In genomic region chr15:76336254-76337046, GRCh38 we compare ENCODE assay signal across 1 cellular context.
A peak's percentile ranks its signal among the peaks of the same experiment; 100 is the strongest.
TF ChIP-seq lines count a peak whose summit lies in the region.

TSS of gene ISL2 (plus strand) at chr15:76336773. CDS start at chr15:76336884, 111 bp downstream.

TF ChIP-seq in HepG2, 621 proteins besides CTCF, POLR2A, EP300 and RAD21 (continued from another document and continues in another):
- TF ChIP-seq, protein P1, sequence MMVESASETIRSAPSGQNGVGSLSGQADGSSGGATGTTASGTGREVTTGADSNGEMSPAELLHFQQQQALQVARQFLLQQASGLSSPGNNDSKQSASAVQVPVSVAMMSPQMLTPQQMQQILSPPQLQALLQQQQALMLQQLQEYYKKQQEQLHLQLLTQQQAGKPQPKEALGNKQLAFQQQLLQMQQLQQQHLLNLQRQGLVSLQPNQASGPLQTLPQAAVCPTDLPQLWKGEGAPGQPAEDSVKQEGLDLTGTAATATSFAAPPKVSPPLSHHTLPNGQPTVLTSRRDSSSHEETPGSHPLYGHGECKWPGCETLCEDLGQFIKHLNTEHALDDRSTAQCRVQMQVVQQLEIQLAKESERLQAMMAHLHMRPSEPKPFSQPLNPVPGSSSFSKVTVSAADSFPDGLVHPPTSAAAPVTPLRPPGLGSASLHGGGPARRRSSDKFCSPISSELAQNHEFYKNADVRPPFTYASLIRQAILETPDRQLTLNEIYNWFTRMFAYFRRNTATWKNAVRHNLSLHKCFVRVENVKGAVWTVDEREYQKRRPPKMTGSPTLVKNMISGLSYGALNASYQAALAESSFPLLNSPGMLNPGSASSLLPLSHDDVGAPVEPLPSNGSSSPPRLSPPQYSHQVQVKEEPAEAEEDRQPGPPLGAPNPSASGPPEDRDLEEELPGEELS (CRISPR knock-in tag; IDR thresholded peaks at IDR 0.05), result 0 out of 2 replicates have a peak, but pooled peaks have one; percentile 39
- TF ChIP-seq ZKSCAN1 (IDR thresholded peaks at IDR 0.05; ENCODE audit: low read length), result no peak
- no peak; the same call in 1 of the 2 replicates for TF ChIP-seq ZNF460 (CRISPR knock-in tag; IDR thresholded peaks at IDR 0.05; ENCODE audit: borderline replicate concordance)
- no peak for TF ChIP-seq HNF4G (IDR thresholded peaks at IDR 0.05; ENCODE audit: borderline replicate concordance, low read depth, low read length)
- no peak for TF ChIP-seq HNF4G (CRISPR knock-in tag; IDR thresholded peaks at IDR 0.05; ENCODE audit: borderline replicate concordance, low read depth)
- TF ChIP-seq, protein P2, sequence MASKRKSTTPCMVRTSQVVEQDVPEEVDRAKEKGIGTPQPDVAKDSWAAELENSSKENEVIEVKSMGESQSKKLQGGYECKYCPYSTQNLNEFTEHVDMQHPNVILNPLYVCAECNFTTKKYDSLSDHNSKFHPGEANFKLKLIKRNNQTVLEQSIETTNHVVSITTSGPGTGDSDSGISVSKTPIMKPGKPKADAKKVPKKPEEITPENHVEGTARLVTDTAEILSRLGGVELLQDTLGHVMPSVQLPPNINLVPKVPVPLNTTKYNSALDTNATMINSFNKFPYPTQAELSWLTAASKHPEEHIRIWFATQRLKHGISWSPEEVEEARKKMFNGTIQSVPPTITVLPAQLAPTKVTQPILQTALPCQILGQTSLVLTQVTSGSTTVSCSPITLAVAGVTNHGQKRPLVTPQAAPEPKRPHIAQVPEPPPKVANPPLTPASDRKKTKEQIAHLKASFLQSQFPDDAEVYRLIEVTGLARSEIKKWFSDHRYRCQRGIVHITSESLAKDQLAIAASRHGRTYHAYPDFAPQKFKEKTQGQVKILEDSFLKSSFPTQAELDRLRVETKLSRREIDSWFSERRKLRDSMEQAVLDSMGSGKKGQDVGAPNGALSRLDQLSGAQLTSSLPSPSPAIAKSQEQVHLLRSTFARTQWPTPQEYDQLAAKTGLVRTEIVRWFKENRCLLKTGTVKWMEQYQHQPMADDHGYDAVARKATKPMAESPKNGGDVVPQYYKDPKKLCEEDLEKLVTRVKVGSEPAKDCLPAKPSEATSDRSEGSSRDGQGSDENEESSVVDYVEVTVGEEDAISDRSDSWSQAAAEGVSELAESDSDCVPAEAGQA (IDR thresholded peaks at IDR 0.05; ENCODE audit: low read depth), result peak; percentile 83
- TF ChIP-seq, protein P2 (CRISPR knock-in tag; IDR thresholded peaks at IDR 0.05; ENCODE audit: borderline replicate concordance), result no peak
- no peak for TF ChIP-seq KAT7 (CRISPR knock-in tag; IDR thresholded peaks at IDR 0.05; ENCODE audit: borderline replicate concordance)
- no peak for TF ChIP-seq RFX3 (CRISPR knock-in tag; IDR thresholded peaks at IDR 0.05)
- no peak; the same call in none of the 2 replicates for TF ChIP-seq PPARG (CRISPR knock-in tag; conservative IDR thresholded peaks at IDR 0.05)
- TF ChIP-seq SYNCRIP (IDR thresholded peaks at IDR 0.05; ENCODE audit: insufficient read depth, low read depth, low read length), result no peak
- TF ChIP-seq CAMTA2 (CRISPR knock-in tag; IDR thresholded peaks at IDR 0.05; ENCODE audit: borderline replicate concordance), result no peak; the same call in 1 of the 2 replicates
- TF ChIP-seq ZNF556 (CRISPR knock-in tag; IDR thresholded peaks at IDR 0.05; ENCODE audit: borderline replicate concordance), result no peak
- TF ChIP-seq ZNF317 (CRISPR knock-in tag; IDR thresholded peaks at IDR 0.05), result no peak
- no peak for TF ChIP-seq MATR3 (CRISPR knock-in tag; IDR thresholded peaks at IDR 0.05)
- peak; percentile 68 for TF ChIP-seq MEF2D (CRISPR knock-in tag; IDR thresholded peaks at IDR 0.05)
- TF ChIP-seq FOXP1 (IDR thresholded peaks at IDR 0.05), result no peak
- no peak for TF ChIP-seq FOXP1 (CRISPR knock-in tag; IDR thresholded peaks at IDR 0.05)
- TF ChIP-seq, protein P3, sequence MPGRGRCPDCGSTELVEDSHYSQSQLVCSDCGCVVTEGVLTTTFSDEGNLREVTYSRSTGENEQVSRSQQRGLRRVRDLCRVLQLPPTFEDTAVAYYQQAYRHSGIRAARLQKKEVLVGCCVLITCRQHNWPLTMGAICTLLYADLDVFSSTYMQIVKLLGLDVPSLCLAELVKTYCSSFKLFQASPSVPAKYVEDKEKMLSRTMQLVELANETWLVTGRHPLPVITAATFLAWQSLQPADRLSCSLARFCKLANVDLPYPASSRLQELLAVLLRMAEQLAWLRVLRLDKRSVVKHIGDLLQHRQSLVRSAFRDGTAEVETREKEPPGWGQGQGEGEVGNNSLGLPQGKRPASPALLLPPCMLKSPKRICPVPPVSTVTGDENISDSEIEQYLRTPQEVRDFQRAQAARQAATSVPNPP (CRISPR knock-in tag; IDR thresholded peaks at IDR 0.05), result no peak
- peak; percentile 81 for TF ChIP-seq SOX13 (IDR thresholded peaks at IDR 0.05)
- TF ChIP-seq SOX13 (CRISPR knock-in tag; conservative IDR thresholded peaks at IDR 0.05 in 1 of 2, IDR thresholded peaks at IDR 0.05 in 1 of 2), result peak in 1 of 2 experiments; percentile 88; a peak in 2 of 4 replicates
- peak; percentile 56 for TF ChIP-seq HNF4A (CRISPR knock-in tag; IDR thresholded peaks at IDR 0.05)
- TF ChIP-seq WIZ (CRISPR knock-in tag; IDR thresholded peaks at IDR 0.05), result 0 out of 2 replicates have a peak, but pooled peaks have one; percentile 55
- TF ChIP-seq RFXAP (CRISPR knock-in tag; IDR thresholded peaks at IDR 0.05; ENCODE audit: borderline replicate concordance), result peak; percentile 94
- no peak for TF ChIP-seq SMC3 (IDR thresholded peaks at IDR 0.05; ENCODE audit: low read length)
- TF ChIP-seq, protein P4, sequence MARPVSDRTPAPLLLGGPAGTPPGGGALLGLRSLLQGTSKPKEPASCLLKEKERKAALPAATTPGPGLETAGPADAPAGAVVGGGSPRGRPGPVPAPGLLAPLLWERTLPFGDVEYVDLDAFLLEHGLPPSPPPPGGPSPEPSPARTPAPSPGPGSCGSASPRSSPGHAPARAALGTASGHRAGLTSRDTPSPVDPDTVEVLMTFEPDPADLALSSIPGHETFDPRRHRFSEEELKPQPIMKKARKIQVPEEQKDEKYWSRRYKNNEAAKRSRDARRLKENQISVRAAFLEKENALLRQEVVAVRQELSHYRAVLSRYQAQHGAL (CRISPR knock-in tag; IDR thresholded peaks at IDR 0.05; ENCODE audit: not compliant biosample characterization), result no peak
- TF ChIP-seq ZNF34 (CRISPR knock-in tag; IDR thresholded peaks at IDR 0.05; ENCODE audit: borderline replicate concordance), result no peak
- TF ChIP-seq ZSCAN12 (CRISPR knock-in tag; IDR thresholded peaks at IDR 0.05), result no peak
- peak; percentile 58 for TF ChIP-seq CBX1 (IDR thresholded peaks at IDR 0.05; ENCODE audit: low read depth)
- TF ChIP-seq HHEX (CRISPR knock-in tag; IDR thresholded peaks at IDR 0.05), result no peak
- TF ChIP-seq ZNF510 (CRISPR knock-in tag; IDR thresholded peaks at IDR 0.05; ENCODE audit: low read depth), result no peak
- TF ChIP-seq HOXA5 (CRISPR knock-in tag; IDR thresholded peaks at IDR 0.05), result peak; percentile 86; the same call in 1 of the 2 replicates
- no peak for TF ChIP-seq KAT2B (IDR thresholded peaks at IDR 0.05; ENCODE audit: borderline replicate concordance, low read depth, low read length)
- TF ChIP-seq ZBTB4 (CRISPR knock-in tag; IDR thresholded peaks at IDR 0.05; ENCODE audit: borderline replicate concordance), result no peak; the same call in 1 of the 2 replicates
- no peak for TF ChIP-seq ZNF678 (CRISPR knock-in tag; IDR thresholded peaks at IDR 0.05)
- no peak; the same call in 1 of the 2 replicates for TF ChIP-seq ATF7-NPFF (CRISPR knock-in tag; IDR thresholded peaks at IDR 0.05; ENCODE audit: low read depth)
- peak; percentile 49; the same call in 1 of the 2 replicates for TF ChIP-seq KLF11 (CRISPR knock-in tag; IDR thresholded peaks at IDR 0.05)
- TF ChIP-seq REPIN1 (CRISPR knock-in tag; IDR thresholded peaks at IDR 0.05; ENCODE audit: borderline replicate concordance, low read depth), result peak; percentile 73; the same call in 1 of the 2 replicates
- peak; percentile 97 for TF ChIP-seq ZBTB21 (CRISPR knock-in tag; IDR thresholded peaks at IDR 0.05)
- no peak for TF ChIP-seq ZNF567 (CRISPR knock-in tag; IDR thresholded peaks at IDR 0.05; ENCODE audit: borderline replicate concordance)
- TF ChIP-seq, protein P5, sequence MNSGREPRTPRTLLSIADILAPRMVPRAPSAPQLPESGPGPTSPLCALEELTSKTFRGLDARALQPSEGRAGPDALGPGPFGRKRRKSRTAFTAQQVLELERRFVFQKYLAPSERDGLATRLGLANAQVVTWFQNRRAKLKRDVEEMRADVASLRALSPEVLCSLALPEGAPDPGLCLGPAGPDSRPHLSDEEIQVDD (CRISPR knock-in tag; IDR thresholded peaks at IDR 0.05; ENCODE audit: borderline replicate concordance), result no peak
- no peak for TF ChIP-seq ZNF431 (CRISPR knock-in tag; IDR thresholded peaks at IDR 0.05; ENCODE audit: borderline replicate concordance, low read depth)
- peak; percentile 25; the same call in 1 of the 2 replicates for TF ChIP-seq BCL6 (CRISPR knock-in tag; IDR thresholded peaks at IDR 0.05)
- TF ChIP-seq, protein P6, sequence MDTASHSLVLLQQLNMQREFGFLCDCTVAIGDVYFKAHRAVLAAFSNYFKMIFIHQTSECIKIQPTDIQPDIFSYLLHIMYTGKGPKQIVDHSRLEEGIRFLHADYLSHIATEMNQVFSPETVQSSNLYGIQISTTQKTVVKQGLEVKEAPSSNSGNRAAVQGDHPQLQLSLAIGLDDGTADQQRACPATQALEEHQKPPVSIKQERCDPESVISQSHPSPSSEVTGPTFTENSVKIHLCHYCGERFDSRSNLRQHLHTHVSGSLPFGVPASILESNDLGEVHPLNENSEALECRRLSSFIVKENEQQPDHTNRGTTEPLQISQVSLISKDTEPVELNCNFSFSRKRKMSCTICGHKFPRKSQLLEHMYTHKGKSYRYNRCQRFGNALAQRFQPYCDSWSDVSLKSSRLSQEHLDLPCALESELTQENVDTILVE (CRISPR knock-in tag; IDR thresholded peaks at IDR 0.05), result 0 out of 2 replicates have a peak, but pooled peaks have one; percentile 41
- peak; percentile 83 for TF ChIP-seq ATF2 (CRISPR knock-in tag; IDR thresholded peaks at IDR 0.05)
- TF ChIP-seq FOSL2 (CRISPR knock-in tag; IDR thresholded peaks at IDR 0.05), result peak; percentile 53
- TF ChIP-seq, protein P7, sequence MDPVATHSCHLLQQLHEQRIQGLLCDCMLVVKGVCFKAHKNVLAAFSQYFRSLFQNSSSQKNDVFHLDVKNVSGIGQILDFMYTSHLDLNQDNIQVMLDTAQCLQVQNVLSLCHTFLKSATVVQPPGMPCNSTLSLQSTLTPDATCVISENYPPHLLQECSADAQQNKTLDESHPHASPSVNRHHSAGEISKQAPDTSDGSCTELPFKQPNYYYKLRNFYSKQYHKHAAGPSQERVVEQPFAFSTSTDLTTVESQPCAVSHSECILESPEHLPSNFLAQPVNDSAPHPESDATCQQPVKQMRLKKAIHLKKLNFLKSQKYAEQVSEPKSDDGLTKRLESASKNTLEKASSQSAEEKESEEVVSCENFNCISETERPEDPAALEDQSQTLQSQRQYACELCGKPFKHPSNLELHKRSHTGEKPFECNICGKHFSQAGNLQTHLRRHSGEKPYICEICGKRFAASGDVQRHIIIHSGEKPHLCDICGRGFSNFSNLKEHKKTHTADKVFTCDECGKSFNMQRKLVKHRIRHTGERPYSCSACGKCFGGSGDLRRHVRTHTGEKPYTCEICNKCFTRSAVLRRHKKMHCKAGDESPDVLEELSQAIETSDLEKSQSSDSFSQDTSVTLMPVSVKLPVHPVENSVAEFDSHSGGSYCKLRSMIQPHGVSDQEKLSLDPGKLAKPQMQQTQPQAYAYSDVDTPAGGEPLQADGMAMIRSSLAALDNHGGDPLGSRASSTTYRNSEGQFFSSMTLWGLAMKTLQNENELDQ (CRISPR knock-in tag; IDR thresholded peaks at IDR 0.05; ENCODE audit: borderline replicate concordance), result no peak
- no peak for TF ChIP-seq ZNF660 (CRISPR knock-in tag; IDR thresholded peaks at IDR 0.05; ENCODE audit: borderline replicate concordance, low read depth)
- TF ChIP-seq ZFP82 (CRISPR knock-in tag; IDR thresholded peaks at IDR 0.05; ENCODE audit: borderline replicate concordance), result no peak
